21 cellular contexts compared by ENCODE assay signal in genomic region chr2:88999365-88999764, GRCh38.
DNase-seq lines count a peak whose midpoint lies in the region; ATAC-seq, FAIRE-seq and TF ChIP-seq lines count a peak whose summit lies in the region.
"Had no signal": no experiment of that assay in that cellular context is flagged by ENCODE, and none has a peak within 500 bp of the region (broad histone marks: within the 10 kb centered on the region; RNA-seq: fewer than 3 reads in every experiment).

No MANE protein-coding gene starts in this region.

- no peak for TF ChIP-seq POLR2A in A549 (IDR thresholded peaks at IDR 0.05; ENCODE audit: low read length)
- TF ChIP-seq POLR2A in IMR-90 (IDR thresholded peaks at IDR 0.05; ENCODE audit: low read depth, low read length), result no peak
- TF ChIP-seq POLR2A in H1 (IDR thresholded peaks at IDR 0.05; ENCODE audit: control extremely low read depth in 1 of 2, low read depth in 2 of 2, low read length in 2 of 2), result no peak

- no peak overlapping the region for H3K4ac ChIP-seq in IMR-90 (ENCODE audit: low read depth, low read length)
- H3K4ac ChIP-seq in H1 (replicated peaks; ENCODE audit: insufficient read length, low read depth, low read length), result no peak overlapping the region

- CTCF ChIA-PET in A549 (lab: Yijun Ruan, JAX) (no interaction called here), IMR-90 (lab: Yijun Ruan, JAX) (no interaction called here), H1 (lab: Charles Lee; ENCODE audit: partially characterized antibody) (no interaction called here), PC-3 (lab: Charles Lee) (no interaction called here)

- no peaks in the 10 kb centered on the region for H3K9me1 ChIP-seq in IMR-90 (ENCODE audit: insufficient read depth, low read length)

- no peak overlapping the region for H3K4me3 ChIP-seq in A549
- H3K4me3 ChIP-seq in IMR-90 (ENCODE audit: insufficient read depth, low read depth, low read length), result no peak overlapping the region
- H3K4me3 ChIP-seq in H1 (ENCODE audit: extremely low read depth in 1 of 4, insufficient read depth in 2 of 4, low read depth in 3 of 4, low read length in 4 of 4), result no peak overlapping the region
- H3K4me3 ChIP-seq in pancreas, result no peak overlapping the region
- no peak overlapping the region for H3K4me3 ChIP-seq in PC-3 (ENCODE audit: low read length)
- H3K4me3 ChIP-seq: BLaER1 treated with 17β-estradiol and CSF1 and Interleukin-3, amounts not matched to agents 10 nM and 100 nM had no signal

- H3K79me2 ChIP-seq in H1 (ENCODE audit: control insufficient read depth in 1 of 2, insufficient read depth in 2 of 2, low read length in 2 of 2), result no peaks in the 10 kb centered on the region
- H3K79me2 ChIP-seq in PC-3 (ENCODE audit: low read length), result no peaks in the 10 kb centered on the region

- BruUV-seq in IMR-90 (replicated peaks; lab: Mats Ljungman, UMichigan) (no TSS peak), PC-3 (replicated peaks; lab: Mats Ljungman, UMichigan) (no TSS peak)

- no peak overlapping the region for H3K14ac ChIP-seq in IMR-90 (replicated peaks; ENCODE audit: low read depth, low read length)
- H3K14ac ChIP-seq in H1 (ENCODE audit: insufficient read length), result no peak overlapping the region

- POLR2A ChIA-PET in A549 (lab: Yijun Ruan, JAX) (no interaction called here), IMR-90 (lab: Charles Lee; ENCODE audit: unreplicated experiment) (no interaction called here), H1 (lab: Charles Lee; ENCODE audit: partially characterized antibody) (no interaction called here), PC-3 (lab: Charles Lee; ENCODE audit: unreplicated experiment) (no interaction called here)

- no peak overlapping the region for H3K9ac ChIP-seq in IMR-90 (ENCODE audit: low read depth, low read length)
- no peak overlapping the region for H3K9ac ChIP-seq in H1 (replicated peaks in 1 of 4; ENCODE audit: extremely low read depth in 1 of 4, low read depth in 3 of 4, low read length in 3 of 4)
- H3K9ac ChIP-seq in PC-3 (ENCODE audit: low read length), result no peak overlapping the region
- H3K9ac ChIP-seq: BLaER1 treated with 17β-estradiol and CSF1 and Interleukin-3, amounts not matched to agents 10 nM and 100 nM had no signal

- no peak overlapping the region for H4K8ac ChIP-seq in IMR-90 (ENCODE audit: low read depth in 2 of 2, low read length in 2 of 2)
- H4K8ac ChIP-seq in H1 (ENCODE audit: extremely low read depth, insufficient read depth, low read length), result no peak overlapping the region

- in situ Hi-C loops in IMR-90 (cut with MboI; ENCODE audit: low sequenced_read_pairs), result no loop called here

- H3K36me3 ChIP-seq in IMR-90 (ENCODE audit: control insufficient read depth, insufficient read depth, low read length) (no peaks in the 10 kb centered on the region), H1 (ENCODE audit: control insufficient read depth in 2 of 4, insufficient read depth in 4 of 4, low read length in 3 of 4) (no peaks in the 10 kb centered on the region), pancreas (no peaks in the 10 kb centered on the region), PC-3 (ENCODE audit: low read depth, low read length) (no peaks in the 10 kb centered on the region)
- H3K36me3 ChIP-seq: BLaER1 treated with 17β-estradiol and CSF1 and Interleukin-3, amounts not matched to agents 10 nM and 100 nM had no signal

- no peak overlapping the region for H3K27ac ChIP-seq in A549
- no peak overlapping the region for H3K27ac ChIP-seq in IMR-90 (ENCODE audit: insufficient read depth, low read length)
- no peak overlapping the region for H3K27ac ChIP-seq in H1 (ENCODE audit: low read depth, low read length)
- H3K27ac ChIP-seq in pancreas, result no peak overlapping the region
- no peak overlapping the region for H3K27ac ChIP-seq in PC-3 (ENCODE audit: low read length)
- H3K27ac ChIP-seq: BLaER1 treated with 17β-estradiol and CSF1 and Interleukin-3, amounts not matched to agents 10 nM and 100 nM; C4-2B had no signal

- H3K27me3 ChIP-seq in IMR-90 (ENCODE audit: control insufficient read depth, insufficient read depth, low read length) (no peaks in the 10 kb centered on the region), H1 (replicated peaks in 1 of 4; ENCODE audit: control insufficient read depth in 3 of 4, extremely low read depth in 1 of 4, insufficient read depth in 3 of 4, low read length in 3 of 4) (peaks cover 0 to 4% (median under 1%) of the 10 kb centered on the region in 4 experiments; a peak in 4 of 7 replicates), pancreas (no peaks in the 10 kb centered on the region), PC-3 (ENCODE audit: low read length) (no peaks in the 10 kb centered on the region)
- H3K27me3 ChIP-seq: BLaER1 treated with 17β-estradiol and CSF1 and Interleukin-3, amounts not matched to agents 10 nM and 100 nM had no signal

- H3K4me1 ChIP-seq in A549, result no peaks in the 10 kb centered on the region
- H3K4me1 ChIP-seq in IMR-90 (ENCODE audit: control insufficient read depth, insufficient read depth, low read length), result no peaks in the 10 kb centered on the region
- H3K4me1 ChIP-seq in H1 (replicated peaks in 1 of 4; ENCODE audit: control insufficient read depth in 3 of 4, insufficient read depth in 4 of 4, low read length in 3 of 4), result peaks cover 0 to 3% (median 0%) of the 10 kb centered on the region in 4 experiments; a peak in 2 of 7 replicates
- no peaks in the 10 kb centered on the region for H3K4me1 ChIP-seq in pancreas
- H3K4me1 ChIP-seq in PC-3 (ENCODE audit: insufficient read depth, low read length), result no peaks in the 10 kb centered on the region
- H3K4me1 ChIP-seq: Caco-2 had no signal

- H4K91ac ChIP-seq in IMR-90 (ENCODE audit: insufficient read depth, low read depth, low read length), result no peak overlapping the region
- no peak overlapping the region for H4K91ac ChIP-seq in H1 (replicated peaks; ENCODE audit: insufficient read length, low read length)

- no peak for FAIRE-seq in A549 (lab: Jason Lieb, UNC)
- no peak for FAIRE-seq in H1 (lab: Jason Lieb, UNC)
- FAIRE-seq in pancreas (lab: Jason Lieb, UNC), result no peak
- FAIRE-seq: A204.1, D721Med, G401.6, GM12891, GM19239 had no signal

- no peaks in the 10 kb centered on the region for H3K79me1 ChIP-seq in IMR-90 (ENCODE audit: low read depth in 1 of 2, low read length in 2 of 2)
- H3K79me1 ChIP-seq in H1 (ENCODE audit: low read depth, low read length), result no peaks in the 10 kb centered on the region

- no peak overlapping the region for H4K5ac ChIP-seq in IMR-90 (ENCODE audit: low read depth, low read length)
- no peak overlapping the region for H4K5ac ChIP-seq in H1 (ENCODE audit: insufficient read length, low read depth, low read length)

- H3K9me3 ChIP-seq in A549 (no peaks in the 10 kb centered on the region), IMR-90 (ENCODE audit: control insufficient read depth, insufficient read depth, low read length) (no peaks in the 10 kb centered on the region), H1 (ENCODE audit: insufficient read depth in 2 of 2, low read depth in 1 of 2, low read length in 1 of 2) (no peaks in the 10 kb centered on the region; a peak in 1 of 4 replicates), pancreas (no peaks in the 10 kb centered on the region), PC-3 (ENCODE audit: low read length) (no peaks in the 10 kb centered on the region)
- H3K9me3 ChIP-seq: Caco-2 had no signal

- DNase-seq in A549 (ENCODE audit: low read depth in 1 of 2, low spot score in 1 of 2) (no peak), IMR-90 (no peak), H1 (ENCODE audit: low read depth in 1 of 2, low spot score in 2 of 2) (no peak), pancreas (no peak), PC-3 (no peak)
- DNase-seq: 8988T; AML-193; Caco-2; Calu3; CD4-positive, alpha-beta T cell; CD8-positive, alpha-beta T cell; DMS79 treated with DMSO at 0.1 percent for 48 hours; GF-D8 had no signal

- no peak overlapping the region for H2BK5ac ChIP-seq in IMR-90 (ENCODE audit: low read depth, low read length, poor library complexity, severe bottlenecking)
- H2BK5ac ChIP-seq in H1 (ENCODE audit: low read depth, low read length), result no peak overlapping the region

- intact Hi-C loops in IMR-90 (cut with micrococcal nuclease), result no loop called here
- intact Hi-C loops in pancreas (cut with DNase I), result no loop called here
- intact Hi-C loops in PC-3 (cut with micrococcal nuclease), result no loop called here

- H2BK15ac ChIP-seq in IMR-90 (ENCODE audit: low read depth, low read length) (no peak overlapping the region), H1 (ENCODE audit: low read length) (no peak overlapping the region)

- 27% methylated on average over 10 of the region's 10 CpGs for whole genome bisulfite sequencing in A549 (ENCODE audit: missing lambda C conversion rate)
- WGBS in IMR-90 (ENCODE audit: extremely low coverage in 2 of 2, insufficient read length in 1 of 2), 2 experiments, result no CpG with 5 or more reads among the region's 10 CpGs
- WGBS in H1 (ENCODE audit: extremely low coverage in 1 of 2, insufficient coverage in 1 of 2, insufficient read length in 1 of 2, insufficient replicate concordance in 2 of 2, low coverage in 1 of 2, low lambda C conversion rate in 2 of 2, missing lambda C conversion rate in 1 of 2), 2 experiments, result 91% methylated on average over 10 of the region's 10 CpGs; no CpG with 5 or more reads in 1 of the 2 experiments
- 71 to 75% methylated on average over 10 of the region's 10 CpGs for WGBS in pancreas, 2 donors

- H2AFZ ChIP-seq in IMR-90 (replicated peaks; ENCODE audit: low read length, poor library complexity) (no peak overlapping the region), H1 (ENCODE audit: low read length) (no peak overlapping the region), PC-3 (ENCODE audit: low read length) (no peak overlapping the region)

- dilution Hi-C loops in IMR-90 (cut with HindIII; ENCODE audit: low sequenced_read_pairs, unreplicated experiment), result no loop called here

- H3K4me2 ChIP-seq in A549 (no peak overlapping the region), IMR-90 (ENCODE audit: low read depth, low read length) (no peak overlapping the region), H1 (ENCODE audit: insufficient read depth in 1 of 2, low read depth in 2 of 2, low read length in 2 of 2) (no peak overlapping the region), PC-3 (ENCODE audit: low read length) (no peak overlapping the region)
- H3K4me2 ChIP-seq: BLaER1 treated with 17β-estradiol and CSF1 and Interleukin-3, amounts not matched to agents 10 nM and 100 nM had no signal

- no peak overlapping the region for H3K18ac ChIP-seq in IMR-90 (ENCODE audit: low read depth, low read length)
- no peak overlapping the region for H3K18ac ChIP-seq in H1 (ENCODE audit: extremely low read depth, low read length)

- H3K56ac ChIP-seq in IMR-90 (ENCODE audit: extremely low read depth, insufficient read depth, low read length), result no peak overlapping the region
- H3K56ac ChIP-seq in H1 (replicated peaks; ENCODE audit: insufficient read length, low read depth, low read length), result no peak overlapping the region

- H3K23ac ChIP-seq in IMR-90 (ENCODE audit: low read depth, low read length), result no peak overlapping the region
- no peak overlapping the region for H3K23ac ChIP-seq in H1 (ENCODE audit: insufficient read length)

- H2AK9ac ChIP-seq in IMR-90 (replicated peaks; ENCODE audit: low read depth, low read length, poor library complexity), result no peak overlapping the region

- H2AK5ac ChIP-seq in IMR-90 (ENCODE audit: low read depth, low read length) (no peak overlapping the region), H1 (ENCODE audit: low read depth, low read length) (0 out of 2 replicates have a peak overlapping the region, but pooled peaks have one; percentile 13)

- ATAC-seq in A549, result no peak
- ATAC-seq in IMR-90 (ENCODE audit: low read depth), result no peak
- no peak for ATAC-seq in pancreas
- no peak for ATAC-seq in PC-3
- no peak for ATAC-seq in GM21423 (IDR thresholded peaks at IDR 0.05; ENCODE audit: unreplicated experiment)
- ATAC-seq: CD8-positive, alpha-beta T cell had no signal

- H2BK20ac ChIP-seq in IMR-90 (ENCODE audit: low read depth, low read length) (no peak overlapping the region), H1 (ENCODE audit: low read length) (no peak overlapping the region)

- no peak for TF ChIP-seq EP300 in A549 (IDR thresholded peaks at IDR 0.05)
- no peak for TF ChIP-seq EP300 in H1 (IDR thresholded peaks at IDR 0.05; ENCODE audit: borderline replicate concordance in 1 of 2, low read depth in 2 of 2, low read length in 2 of 2)

- TF ChIP-seq RAD21 in A549 (conservative IDR thresholded peaks at IDR 0.05 in 1 of 2, IDR thresholded peaks at IDR 0.05 in 1 of 2) (no peak), IMR-90 (IDR thresholded peaks at IDR 0.05; ENCODE audit: low read length) (no peak), H1 (IDR thresholded peaks at IDR 0.05 in 1 of 2, conservative IDR thresholded peaks at IDR 0.05 in 1 of 2; ENCODE audit: low read depth in 2 of 2, low read length in 2 of 2) (no peak)

- TF ChIP-seq CTCF in A549 (IDR thresholded peaks at IDR 0.05) (no peak), IMR-90 (conservative IDR thresholded peaks at IDR 0.05; ENCODE audit: low read depth, low read length) (no peak), H1 (IDR thresholded peaks at IDR 0.05; ENCODE audit: control extremely low read depth in 1 of 3, insufficient read depth in 1 of 3, low read depth in 1 of 3, low read length in 3 of 3) (no peak), pancreas (IDR thresholded peaks at IDR 0.05) (no peak), PC-3 (conservative IDR thresholded peaks at IDR 0.05; ENCODE audit: low read depth, low read length) (no peak)

- H3F3A ChIP-seq in PC-3 (ENCODE audit: low read length, unreplicated experiment), result no peaks in the 10 kb centered on the region

- H2BK12ac ChIP-seq in H1 (ENCODE audit: low read depth, low read length), result 0 out of 2 replicates have a peak overlapping the region, but pooled peaks have one; percentile 9

- H2BK120ac ChIP-seq in IMR-90 (ENCODE audit: low read depth, low read length) (no peak overlapping the region), H1 (replicated peaks; ENCODE audit: low read depth, low read length) (no peak overlapping the region)

- H4K20me1 ChIP-seq in IMR-90 (ENCODE audit: insufficient read depth, low read length) (no peaks in the 10 kb centered on the region), H1 (replicated peaks in 1 of 2; ENCODE audit: control insufficient read depth in 1 of 2, insufficient read depth in 2 of 2, low read length in 2 of 2) (no peaks in the 10 kb centered on the region), PC-3 (ENCODE audit: low read length) (no peaks in the 10 kb centered on the region)
- H4K20me1 ChIP-seq: BLaER1 treated with 17β-estradiol and CSF1 and Interleukin-3, amounts not matched to agents 10 nM and 100 nM had no signal

- no peaks in the 10 kb centered on the region for H3K23me2 ChIP-seq in H1 (ENCODE audit: low read depth, low read length)

- H3K9me2 ChIP-seq in PC-3 (replicated peaks; ENCODE audit: low read length), result no peaks in the 10 kb centered on the region

Comparison
In these comparisons a context has a peak if more than half of its experiments do, and no peak if none do; other contexts are left out.
1. Of the 18 proteins assayed by ChIP-seq in both H1 and A549: peak only in H1: none; only in A549: MAFK; in both: none; in neither: 17.